Comparison of ENCODE assay signal across 8 cellular contexts in genomic region chr3:155853214-155854146, GRCh38. TPM values are rescaled to one million over a fixed set of nuclear protein-coding genes. Genes with fewer than 3 reads are reported as not detected.
DNase-seq lines count a peak whose midpoint lies in the region; ATAC-seq and TF ChIP-seq lines count a peak whose summit lies in the region.

No MANE protein-coding gene starts in this region.

- intact Hi-C loops in esophagus muscularis mucosa (cut with DNase I) (loop anchor here (2.0 to 5.0 kb wide), 2 partner anchors 17 to 46 kb away; partner anchors contain the start of genes C3orf33 and GMPS), natural killer cell (cut with micrococcal nuclease) (loop anchor here (1.0 to 10.0 kb wide), 6 partner anchors 17 to 1529 kb away; partner anchors contain the start of genes C3orf33, DHX36, GMPS and SSR3)

- no peaks in the 10 kb centered on the region for H3K9me3 Mint-ChIP-seq in natural killer cell

- H3K27ac Mint-ChIP-seq in natural killer cell = peak overlapping the region; percentile 98

- peaks cover 0 to 7% (median 0%) of the 10 kb centered on the region in 4 donors for H3K36me3 ChIP-seq in esophagus muscularis mucosa
- H3K36me3 ChIP-seq in upper lobe of left lung = peaks cover 0 to 5% (median 0%) of the 10 kb centered on the region in 4 donors

- TF ChIP-seq POLR2A in esophagus muscularis mucosa (IDR thresholded peaks at IDR 0.05; ENCODE audit: low read depth) (no peak), upper lobe of left lung (IDR thresholded peaks at IDR 0.05) (no peak)

- no peaks in the 10 kb centered on the region for H3K27me3 Mint-ChIP-seq in natural killer cell (ENCODE audit: low read depth in 2 of 2)

- H3K27ac ChIP-seq in C4-2B (peak overlapping the region; percentile 91), esophagus muscularis mucosa (replicated peaks in 1 of 4) (peak overlapping the region; percentile 89 to 93 (median 90)), upper lobe of left lung (peak overlapping the region; percentile 87 to 92 (median 90))

- no peak for TF ChIP-seq EP300 in esophagus muscularis mucosa (IDR thresholded peaks at IDR 0.05)
- no peak for TF ChIP-seq EP300 in upper lobe of left lung (IDR thresholded peaks at IDR 0.05)

- DNase-seq in HT1080 (ENCODE audit: low read depth) (peak; percentile 11), esophagus muscularis mucosa (ENCODE audit: extremely low spot score) (no peak), natural killer cell (peak; percentile 24), upper lobe of left lung (peak in 1 of 2 donors; percentile 29), SHP77 treated with DMSO at 0.1 percent for 48 hours (lab: John Stamatoyannopoulos, UW) (no peak)
- peak; percentile 5 to 18 for DNase-seq in activated CD4-positive, alpha-beta T cell treated with anti-CD3 and anti-CD28 coated beads, Interleukin-2, amount 50 U/mL, for 4 hours

- H3K4me1 ChIP-seq in esophagus muscularis mucosa (peaks cover 44 to 61% (median 58%) of the 10 kb centered on the region in 4 donors), upper lobe of left lung (peaks cover 39 to 50% (median 44%) of the 10 kb centered on the region in 4 donors)

- TF ChIP-seq CTCF in C4-2B (conservative IDR thresholded peaks at IDR 0.05) (no peak; the same call in 1 of the 2 replicates), esophagus muscularis mucosa (IDR thresholded peaks at IDR 0.05) (peak in 1 of 3 experiments; percentile 5), natural killer cell (IDR thresholded peaks at IDR 0.05) (no peak), upper lobe of left lung (IDR thresholded peaks at IDR 0.05) (peak in 2 of 6 experiments; percentile 24 to 30)

- H3K9me3 ChIP-seq in esophagus muscularis mucosa = no peaks in the 10 kb centered on the region
- H3K9me3 ChIP-seq in upper lobe of left lung = no peaks in the 10 kb centered on the region

- peak overlapping the region; percentile 67 to 93 (median 84) for H3K4me3 ChIP-seq in esophagus muscularis mucosa
- H3K4me3 ChIP-seq in upper lobe of left lung = peak overlapping the region; percentile 67 to 84 (median 81)

- H3K27me3 ChIP-seq in esophagus muscularis mucosa (no peaks in the 10 kb centered on the region), upper lobe of left lung (no peaks in the 10 kb centered on the region)

- 7% methylated on average over 32 of the region's 45 CpGs for WGBS in esophagus muscularis mucosa
- 2% methylated on average over 29 to 41 of the region's 45 CpGs for WGBS in upper lobe of left lung, 2 donors

- peaks cover 44 to 50% of the 10 kb centered on the region in 2 donors for H3K4me1 Mint-ChIP-seq in natural killer cell

- H3K36me3 Mint-ChIP-seq in natural killer cell = no peaks in the 10 kb centered on the region

- peak overlapping the region; percentile 88 for H3K4me3 Mint-ChIP-seq in natural killer cell

- ATAC-seq in GM19455 (IDR thresholded peaks at IDR 0.05; ENCODE audit: unreplicated experiment) = peak; percentile 12
- no peak for ATAC-seq in natural killer cell
- peak in 1 of 2 donors; percentile 9 for ATAC-seq in upper lobe of left lung (ENCODE audit: low FRiP score in 2 of 2)

RNA-seq across cellular contexts. Expression of gene SLC33A1, which starts 0.7 kb away (rescaled TPM):
- 34.1 and 36.3 TPM in 2 replicates for total RNA-seq in HT1080 (2014; rRNA removed; shearing (Covaris generic))
- polyA plus RNA-seq in HT1080 (2015; cell fraction: cytosol; rRNA removed) = 21.0 and 27.2 TPM in 2 replicates
- polyA plus RNA-seq in HT1080 (2015; cell fraction: nucleus; rRNA removed) = 63.5 and 68.0 TPM in 2 replicates
- 10 to 100 TPM; 17.4 to 22.2 (median 19.8) TPM for total RNA-seq in esophagus muscularis mucosa
- 10 to 100 TPM; 25.2 to 28.4 (median 27.2) TPM for total RNA-seq in natural killer cell
- total RNA-seq in upper lobe of left lung = 10 to 100 TPM; 12.6 to 43.3 (median 31.1) TPM

RNA-seq across cellular contexts. Expression of gene GMPS, which starts 17.0 kb away (rescaled TPM):
- total RNA-seq in HT1080 (2014; rRNA removed; shearing (Covaris generic)) = 68.1 and 75.3 TPM in 2 replicates
- 130 and 177 TPM in 2 replicates for polyA plus RNA-seq in HT1080 (2015; cell fraction: cytosol; rRNA removed)
- polyA plus RNA-seq in HT1080 (2015; cell fraction: nucleus; rRNA removed) = 189 and 207 TPM in 2 replicates
- total RNA-seq in esophagus muscularis mucosa (10 to 100 TPM; 21.4 to 27.4 (median 27.2) TPM), natural killer cell (10 to 100 TPM; 36.7 to 49.7 (median 45.4) TPM), upper lobe of left lung (10 to 100 TPM in 5 of 6 donors, 1 to 10 TPM in 1; 9.4 to 38.0 (median 28.5) TPM)

RNA-seq across cellular contexts. Expression of gene C3orf33, which starts 47.4 kb away (rescaled TPM):
- total RNA-seq in HT1080 (2014; rRNA removed; shearing (Covaris generic)) = 3.1 and 3.8 TPM in 2 replicates
- polyA plus RNA-seq in HT1080 (2015; cell fraction: cytosol; rRNA removed) = 3.4 and 4.1 TPM in 2 replicates
- polyA plus RNA-seq in HT1080 (2015; cell fraction: nucleus; rRNA removed) = 2.4 and 4.6 TPM in 2 replicates
- total RNA-seq in esophagus muscularis mucosa (1 to 10 TPM; 2.8 to 3.7 (median 3.1) TPM), natural killer cell (1 to 10 TPM in 2 of 3 donors, under 1 TPM in 1; 0.88 to 2.5 (median 1.2) TPM), upper lobe of left lung (1 to 10 TPM; 2.1 to 4.3 (median 3.3) TPM)

Comparison
In these comparisons a context has a peak if more than half of its experiments do, and no peak if none do; other contexts are left out.
1. DNase-seq: peak in HT1080 (single experiment), activated CD4-positive, alpha-beta T cell treated with anti-CD3 and anti-CD28 coated beads, Interleukin-2, amount 50 U/mL, for 4 hours (2 of 2) and natural killer cell (single experiment); none in esophagus muscularis mucosa (single experiment) and SHP77 treated with DMSO at 0.1 percent for 48 hours (single experiment).
2. Peak in every context shown above with its lines, with median percentiles within 50 percentile points of each other: H3K27ac ChIP-seq.